In the genomic region with DNA sequence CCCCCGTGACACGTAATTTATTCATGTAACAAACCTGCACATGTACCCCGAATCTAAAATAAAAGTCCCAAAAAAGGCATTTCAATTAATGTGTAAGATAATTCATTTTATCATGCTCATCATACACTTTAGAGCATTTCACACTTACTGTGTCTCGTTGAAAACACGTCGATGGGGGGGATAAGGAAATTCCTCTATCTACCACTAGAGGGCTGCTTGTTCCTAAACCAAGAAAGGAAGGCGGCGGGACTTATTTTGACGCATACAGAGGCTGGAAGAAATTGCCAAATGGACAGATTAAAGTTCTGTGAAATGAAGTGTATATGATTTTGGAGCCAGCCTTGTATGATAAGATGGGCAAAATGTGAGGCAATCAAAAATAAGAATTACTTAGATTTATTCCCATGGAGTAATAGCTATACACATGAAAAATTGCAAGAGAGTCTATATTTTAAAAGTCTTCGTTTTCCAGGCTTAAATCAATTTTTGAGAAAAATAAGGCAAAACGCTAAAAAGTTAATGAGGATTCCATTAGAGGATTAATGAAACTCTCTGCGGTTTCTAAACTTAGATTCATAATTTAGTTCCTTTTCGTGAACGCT, we compare ENCODE assay signal across 9 cellular contexts.
DNase-seq lines count a peak whose midpoint lies in the region; ATAC-seq and TF ChIP-seq lines count a peak whose summit lies in the region.
"Had no signal": no experiment of that assay in that cellular context is flagged by ENCODE, and none has a peak within 500 bp of the region (broad histone marks: within the 10 kb centered on the region; RNA-seq: fewer than 3 reads in every experiment).

No MANE protein-coding gene starts in this region.

- H3K36me3 Mint-ChIP-seq in activated CD4-positive, alpha-beta T cell treated with anti-CD3 and anti-CD28 coated beads for 36 hours (ENCODE audit: low read depth) = no peaks in the 10 kb centered on the region
- peaks cover 1% of the 10 kb centered on the region for H3K36me3 Mint-ChIP-seq in progenitor cell of endocrine pancreas (ENCODE audit: insufficient read depth)
- H3K36me3 Mint-ChIP-seq: activated naive CD4-positive, alpha-beta T cell treated with anti-CD3 and anti-CD28 coated beads, Interleukin-2, amount 50 U/mL, for 24 hours had no signal

- no peak overlapping the region for H3K27ac ChIP-seq in SJSA1

- TF ChIP-seq CTCF in fibroblast of the aortic adventitia (IDR thresholded peaks at IDR 0.05; ENCODE audit: insufficient read depth, low read length) = peak; percentile 90
- TF ChIP-seq CTCF in progenitor cell of endocrine pancreas (IDR thresholded peaks at IDR 0.05; ENCODE audit: unreplicated experiment) = peak; percentile 86

- intact Hi-C loops in activated CD4-positive, alpha-beta T cell treated with anti-CD3 and anti-CD28 coated beads for 36 hours (cut with DNase I, micrococcal nuclease) = loop anchor here in 1 of 2 experiments (2.0 to 5.0 kb wide), 2 partner anchors 903 to 1155 kb away; no protein-coding TSS in a partner anchor

- no peaks in the 10 kb centered on the region for H3K4me1 Mint-ChIP-seq in activated CD4-positive, alpha-beta T cell treated with anti-CD3 and anti-CD28 coated beads for 36 hours
- H3K4me1 Mint-ChIP-seq in progenitor cell of endocrine pancreas (ENCODE audit: low read depth) = peaks cover 10% of the 10 kb centered on the region
- H3K4me1 Mint-ChIP-seq: activated naive CD4-positive, alpha-beta T cell treated with anti-CD3 and anti-CD28 coated beads, Interleukin-2, amount 50 U/mL, for 24 hours had no signal

- peak; percentile 30 for DNase-seq in activated CD4-positive, alpha-beta T cell treated with anti-CD3 and anti-CD28 coated beads for 36 hours
- DNase-seq in activated CD4-positive, alpha-beta T cell treated with anti-CD3 and anti-CD28 coated beads for 4 hours = no peak
- DNase-seq in SJSA1 (ENCODE audit: low read depth in 1 of 2, low spot score in 2 of 2) (peak; percentile 23 to 37), fibroblast of the aortic adventitia (ENCODE audit: low read depth) (peak; percentile 73), progenitor cell of endocrine pancreas (ENCODE audit: low spot score, unreplicated experiment) (no peak)
- DNase-seq in activated CD4-positive, CD25-positive, alpha-beta regulatory T cell (lab: John Stamatoyannopoulos, UW) = no peak

- no peaks in the 10 kb centered on the region for H3K27me3 ChIP-seq in SJSA1 (replicated peaks)

- no peak for ATAC-seq in activated CD4-positive, alpha-beta T cell treated with anti-CD3 and anti-CD28 coated beads for 36 hours
- ATAC-seq in HG03159 (IDR thresholded peaks at IDR 0.05; ENCODE audit: unreplicated experiment) = peak; percentile 80
- no peak for ATAC-seq in GM21723 (IDR thresholded peaks at IDR 0.05; ENCODE audit: unreplicated experiment)

- H3K36me3 ChIP-seq in SJSA1 = no peaks in the 10 kb centered on the region

- no peaks in the 10 kb centered on the region for H3K27me3 Mint-ChIP-seq in activated CD4-positive, alpha-beta T cell treated with anti-CD3 and anti-CD28 coated beads for 36 hours
- H3K27me3 Mint-ChIP-seq in progenitor cell of endocrine pancreas = no peaks in the 10 kb centered on the region
- H3K27me3 Mint-ChIP-seq: activated naive CD4-positive, alpha-beta T cell treated with anti-CD3 and anti-CD28 coated beads, Interleukin-2, amount 50 U/mL, for 24 hours had no signal

- no peaks in the 10 kb centered on the region for H3K9me3 ChIP-seq in SJSA1 (replicated peaks)

- no peak overlapping the region for H3K27ac Mint-ChIP-seq in activated CD4-positive, alpha-beta T cell treated with anti-CD3 and anti-CD28 coated beads for 36 hours
- H3K27ac Mint-ChIP-seq in progenitor cell of endocrine pancreas = no peak overlapping the region
- H3K27ac Mint-ChIP-seq: activated naive CD4-positive, alpha-beta T cell treated with anti-CD3 and anti-CD28 coated beads, Interleukin-2, amount 50 U/mL, for 24 hours had no signal

- H3K4me3 ChIP-seq in SJSA1 (no peak overlapping the region), fibroblast of the aortic adventitia (ENCODE audit: low read depth, low read length) (no peak overlapping the region)

- H3K4me3 Mint-ChIP-seq in activated CD4-positive, alpha-beta T cell treated with anti-CD3 and anti-CD28 coated beads for 36 hours = no peak overlapping the region
- H3K4me3 Mint-ChIP-seq in progenitor cell of endocrine pancreas (ENCODE audit: low read depth) = no peak overlapping the region
- H3K4me3 Mint-ChIP-seq: activated naive CD4-positive, alpha-beta T cell treated with anti-CD3 and anti-CD28 coated beads, Interleukin-2, amount 50 U/mL, for 24 hours had no signal

- CTCF ChIA-PET in activated CD4-positive, alpha-beta T cell treated with anti-CD3 and anti-CD28 coated beads for 36 hours (lab: Charles Lee) = interaction anchor here (1.1 kb wide), 1 partner anchor 961 kb away, joined by 4 read pairs; no protein-coding TSS in a partner anchor

- POLR2A ChIA-PET in activated CD4-positive, alpha-beta T cell treated with anti-CD3 and anti-CD28 coated beads for 36 hours (lab: Charles Lee) = no interaction called here

- H3K4me1 ChIP-seq in SJSA1 (replicated peaks) = no peaks in the 10 kb centered on the region

- peaks cover 2% of the 10 kb centered on the region for H3K9me3 Mint-ChIP-seq in activated CD4-positive, alpha-beta T cell treated with anti-CD3 and anti-CD28 coated beads for 36 hours (ENCODE audit: low read depth)
- H3K9me3 Mint-ChIP-seq in progenitor cell of endocrine pancreas (ENCODE audit: low read depth) = no peaks in the 10 kb centered on the region
- H3K9me3 Mint-ChIP-seq: activated naive CD4-positive, alpha-beta T cell treated with anti-CD3 and anti-CD28 coated beads, Interleukin-2, amount 50 U/mL, for 24 hours had no signal

Comparison
In these comparisons a context has a peak if more than half of its experiments do, and no peak if none do; other contexts are left out.
1. DNase-seq: peak in activated CD4-positive, alpha-beta T cell treated with anti-CD3 and anti-CD28 coated beads for 36 hours (single experiment), SJSA1 (2 of 2) and fibroblast of the aortic adventitia (single experiment); none in activated CD4-positive, alpha-beta T cell treated with anti-CD3 and anti-CD28 coated beads for 4 hours (0 of 2), progenitor cell of endocrine pancreas (single experiment) and activated CD4-positive, CD25-positive, alpha-beta regulatory T cell (0 of 4).